ENCODE assay signal across 29 cellular contexts in genomic region chr6:74103417-74103816, GRCh38.
"Had no signal": no experiment of that assay in that cellular context is flagged by ENCODE, and none has a peak within 500 bp of the region (broad histone marks: within the 10 kb centered on the region; RNA-seq: fewer than 3 reads in every experiment).

No MANE protein-coding gene starts in this region.

- H2AFZ ChIP-seq: neural progenitor cell had no signal

- H3K4me2 ChIP-seq: neural progenitor cell, smooth muscle cell had no signal

- FAIRE-seq: pancreas, urothelium cell line had no signal

- H3K36me3 Mint-ChIP-seq: naive thymus-derived CD4-positive, alpha-beta T cell; natural killer cell; neural progenitor cell; stimulated activated effector memory CD8-positive, alpha-beta T cell treated with anti-CD3 and anti-CD28 coated beads, Interleukin-12 subunit alpha, Interleukin-12 subunit beta, amount 100 ng/mL, for 72 hours; stimulated activated naive B cell treated with anti-CD40 and anti-IgM and Interleukin-4, amounts not matched to agents 10 μg/mL and 1 μg/mL and 100 μg/mL, for 72 hours had no signal

- H3K36me3 ChIP-seq: neural progenitor cell, pancreas, spleen, stomach, thoracic aorta, thyroid gland, tibial nerve, upper lobe of left lung, vagina had no signal

- ATAC-seq: naive thymus-derived CD4-positive, alpha-beta T cell; natural killer cell; pancreas; psoas muscle; right cardiac atrium; sciatic nerve; stimulated activated effector memory CD8-positive, alpha-beta T cell treated with anti-CD3 and anti-CD28 coated beads, Interleukin-12 subunit alpha, Interleukin-12 subunit beta, amount 100 ng/mL, for 72 hours; stimulated activated naive B cell treated with anti-CD40 and anti-IgM and Interleukin-4, amounts not matched to agents 10 μg/mL and 1 μg/mL and 100 μg/mL, for 72 hours had no signal

- H3K27ac ChIP-seq: neural progenitor cell, pancreas, psoas muscle, skin epidermis, spleen, stomach, thoracic aorta, thyroid gland, tibial nerve, upper lobe of left lung, vagina had no signal

- H3K27ac Mint-ChIP-seq: naive thymus-derived CD4-positive, alpha-beta T cell; natural killer cell; nephron; neural progenitor cell; progenitor cell of endocrine pancreas; stimulated activated effector memory CD8-positive, alpha-beta T cell treated with anti-CD3 and anti-CD28 coated beads, Interleukin-12 subunit alpha, Interleukin-12 subunit beta, amount 100 ng/mL, for 72 hours; stimulated activated naive B cell treated with anti-CD40 and anti-IgM and Interleukin-4, amounts not matched to agents 10 μg/mL and 1 μg/mL and 100 μg/mL, for 72 hours; stimulated activated naive CD8-positive, alpha-beta T cell treated with anti-CD3 and anti-CD28 coated beads, Interleukin-15, Interleukin-2, amounts not matched to agents 100 ng/mL and 50 ng/mL, for 24 hours had no signal

- H3K4me3 ChIP-seq: neural progenitor cell, pancreas, psoas muscle, skin epidermis, smooth muscle cell, spleen, stomach, thoracic aorta, thyroid gland, tibial nerve, upper lobe of left lung, vagina had no signal

- H3K9me3 Mint-ChIP-seq: neural progenitor cell; stimulated activated naive CD8-positive, alpha-beta T cell treated with anti-CD3 and anti-CD28 coated beads, Interleukin-15, Interleukin-2, amounts not matched to agents 100 ng/mL and 50 ng/mL, for 24 hours had no signal

- H3K27me3 Mint-ChIP-seq: progenitor cell of endocrine pancreas; stimulated activated naive B cell treated with anti-CD40 and anti-IgM and Interleukin-4, amounts not matched to agents 10 μg/mL and 1 μg/mL and 100 μg/mL, for 72 hours; stimulated activated naive CD8-positive, alpha-beta T cell treated with anti-CD3 and anti-CD28 coated beads, Interleukin-15, Interleukin-2, amounts not matched to agents 100 ng/mL and 50 ng/mL, for 24 hours had no signal

- H3K4me1 ChIP-seq: neural progenitor cell, pancreas, psoas muscle, spleen, stomach, thyroid gland, tibial nerve, upper lobe of left lung, vagina had no signal

- H3K4me1 Mint-ChIP-seq: naive thymus-derived CD4-positive, alpha-beta T cell; natural killer cell; nephron; neural progenitor cell; stimulated activated effector memory CD8-positive, alpha-beta T cell treated with anti-CD3 and anti-CD28 coated beads, Interleukin-12 subunit alpha, Interleukin-12 subunit beta, amount 100 ng/mL, for 72 hours; stimulated activated naive B cell treated with anti-CD40 and anti-IgM and Interleukin-4, amounts not matched to agents 10 μg/mL and 1 μg/mL and 100 μg/mL, for 72 hours had no signal

- H3K9ac ChIP-seq: neural progenitor cell had no signal

- DNase-seq: naive thymus-derived CD4-positive, alpha-beta T cell; natural killer cell; occipital lobe; pancreas; psoas muscle; right cardiac atrium; spleen; stimulated activated CD4-positive, alpha-beta T cell treated with anti-CD3 and anti-CD28 coated beads, Interleukin-12 subunit alpha, Interleukin-12 subunit beta, amount 100 ng/mL, for 4 hours; stimulated activated CD4-positive, alpha-beta T cell treated with anti-CD3 and anti-CD28 coated beads, Interleukin-2, amount 100 ng/mL, for 24 hours; stimulated activated CD4-positive, alpha-beta T cell treated with anti-CD3 and anti-CD28 coated beads, Interleukin-2, amount 100 ng/mL, for 48 hours; stimulated activated CD4-positive, alpha-beta T cell treated with anti-CD3 and anti-CD28 coated beads, Interleukin-4, amount 100 ng/mL, for 24 hours; stimulated activated naive B cell treated with anti-CD40 and anti-IgM and Interleukin-4, amounts not matched to agents 10 μg/mL and 1 μg/mL and 100 μg/mL, for 72 hours; stimulated activated naive CD4-positive, alpha-beta T cell treated with Interleukin-2 at 50 U/mL for 16 hours; stomach; thyroid gland; trophoblast cell; upper lobe of left lung had no signal

- H3K27me3 ChIP-seq: neural progenitor cell, pancreas, spleen, stomach, thyroid gland, tibial nerve, upper lobe of left lung, vagina had no signal

- H3K4me3 Mint-ChIP-seq: naive thymus-derived CD4-positive, alpha-beta T cell; natural killer cell; nephron; neural progenitor cell; stimulated activated effector memory CD8-positive, alpha-beta T cell treated with anti-CD3 and anti-CD28 coated beads, Interleukin-12 subunit alpha, Interleukin-12 subunit beta, amount 100 ng/mL, for 72 hours; stimulated activated naive B cell treated with anti-CD40 and anti-IgM and Interleukin-4, amounts not matched to agents 10 μg/mL and 1 μg/mL and 100 μg/mL, for 72 hours; stimulated activated naive CD8-positive, alpha-beta T cell treated with anti-CD3 and anti-CD28 coated beads, Interleukin-15, Interleukin-2, amounts not matched to agents 100 ng/mL and 50 ng/mL, for 24 hours had no signal

- H3K9me3 ChIP-seq: pancreas, psoas muscle, spleen, stomach, thoracic aorta, thyroid gland, tibial nerve, upper lobe of left lung, vagina had no signal
